Comparison of ENCODE assay signal across 12 cellular contexts in genomic region chr22:38731703-38732161, GRCh38. TPM values are rescaled to one million over a fixed set of nuclear protein-coding genes. Genes with fewer than 3 reads are reported as not detected.
A peak's percentile ranks its signal among the peaks of the same experiment; 100 is the strongest.
DNase-seq lines count a peak whose midpoint lies in the region; ATAC-seq and TF ChIP-seq lines count a peak whose summit lies in the region.
"Had no signal": no experiment of that assay in that cellular context is flagged by ENCODE, and none has a peak within 500 bp of the region (broad histone marks: within the 10 kb centered on the region; RNA-seq: fewer than 3 reads in every experiment).

No MANE protein-coding gene starts in this region.

- H3K4me1 ChIP-seq in HEK293 (ENCODE audit: control insufficient read depth, insufficient read depth, low read length) (no peaks in the 10 kb centered on the region), endocrine pancreas (ENCODE audit: control insufficient read depth, insufficient read depth, low read length) (no peaks in the 10 kb centered on the region), skeletal muscle tissue (ENCODE audit: control insufficient read depth in 3 of 3, insufficient read depth in 3 of 3, low read length in 3 of 3) (peaks cover 20 to 52% (median 48%) of the 10 kb centered on the region in 3 donors)

- H3K9ac ChIP-seq in endocrine pancreas (ENCODE audit: control insufficient read depth, insufficient read depth, low read length), result peak overlapping the region; percentile 55
- H3K9ac ChIP-seq in skeletal muscle tissue (ENCODE audit: low read depth in 1 of 3, low read length in 3 of 3), result peak overlapping the region in 2 of 3 donors; percentile 38 to 66

- H3K4me3 ChIP-seq in HEK293 (ENCODE audit: low read depth, low read length) (no peak overlapping the region), endocrine pancreas (ENCODE audit: control insufficient read depth, insufficient read depth, low read length) (no peak overlapping the region), skeletal muscle tissue (ENCODE audit: low read length in 3 of 3) (no peak overlapping the region)
- H3K4me3 ChIP-seq: SK-N-MC had no signal

- H3K4me1 Mint-ChIP-seq in CD4-positive, alpha-beta T cell (ENCODE audit: low read depth), result peaks cover 51% of the 10 kb centered on the region

- H3K27me3 Mint-ChIP-seq in CD4-positive, alpha-beta T cell, result no peaks in the 10 kb centered on the region
- H3K27me3 Mint-ChIP-seq: activated CD4-positive, alpha-beta T cell treated with anti-CD3 and anti-CD28 coated beads for 36 hours; dendritic cell treated with granulocyte-macrophage colony-stimulating factor and Interleukin-4, amounts not matched to agents 40 ng/mL and 50 ng/mL, for 4 days had no signal

- H3K36me3 ChIP-seq in HEK293 (ENCODE audit: control insufficient read depth in 2 of 2, insufficient read depth in 1 of 2, low read length in 2 of 2) (peaks cover 16 to 96% of the 10 kb centered on the region in 2 experiments), endocrine pancreas (ENCODE audit: control insufficient read depth, insufficient read depth, low read length) (peaks cover 10% of the 10 kb centered on the region), skeletal muscle tissue (ENCODE audit: control insufficient read depth in 3 of 3, insufficient read depth in 3 of 3, low read length in 3 of 3) (peaks cover 63 to 65% (median 64%) of the 10 kb centered on the region in 3 donors)

- CTCF ChIA-PET in CD4-positive, alpha-beta T cell (lab: Charles Lee), result interaction anchor here (0.9 to 1.6 kb wide), 3 partner anchors 14 to 50 kb away, joined by 3 to 6 read pairs (median 5); partner anchors contain the start of gene TOMM22
- CTCF ChIA-PET in HEK293 (lab: Yijun Ruan, JAX), result interaction anchor here (0.6 to 1.9 kb wide), 5 partner anchors 10 to 587 kb away, joined by 3 to 13 read pairs (median 3); partner anchors contain the start of gene RPL3

- H3K9me3 ChIP-seq in CD4-positive, alpha-beta T cell (ENCODE audit: control insufficient read depth, low read length), result no peaks in the 10 kb centered on the region
- H3K9me3 ChIP-seq in HEK293 (ENCODE audit: control insufficient read depth, insufficient read depth, low read depth, low read length), result no peaks in the 10 kb centered on the region
- H3K9me3 ChIP-seq in endocrine pancreas (ENCODE audit: control insufficient read depth, low read length), result no peaks in the 10 kb centered on the region
- no peaks in the 10 kb centered on the region for H3K9me3 ChIP-seq in skeletal muscle tissue (ENCODE audit: control insufficient read depth in 3 of 3, low read length in 3 of 3)

- no peaks in the 10 kb centered on the region for H3K27me3 ChIP-seq in CD4-positive, alpha-beta T cell (ENCODE audit: control insufficient read depth, insufficient read depth, low read length)
- H3K27me3 ChIP-seq in endocrine pancreas (ENCODE audit: control insufficient read depth, insufficient read depth, low read length) (no peaks in the 10 kb centered on the region), skeletal muscle tissue (ENCODE audit: control insufficient read depth in 3 of 3, insufficient read depth in 3 of 3, low read length in 3 of 3) (no peaks in the 10 kb centered on the region)

- POLR2A ChIA-PET in CD4-positive, alpha-beta T cell (lab: Charles Lee), result interaction anchor here (0.9 to 21.7 kb wide), 14 partner anchors 9 to 209 kb away, joined by 3 to 752 read pairs (median 9); partner anchors contain the start of genes CBX6, GTPBP1, NPTXR and SUN2
- POLR2A ChIA-PET in HEK293 (lab: Yijun Ruan, JAX), result interaction anchor here (1.3 kb wide), 1 partner anchor 26 kb away, joined by 6 read pairs; the partner anchor contains the start of gene GTPBP1

- peak overlapping the region; percentile 88 for H3K27ac Mint-ChIP-seq in CD4-positive, alpha-beta T cell
- H3K27ac Mint-ChIP-seq: dendritic cell treated with granulocyte-macrophage colony-stimulating factor and Interleukin-4, amounts not matched to agents 40 ng/mL and 50 ng/mL, for 4 days had no signal

- no peak for TF ChIP-seq CTCF in CD4-positive, alpha-beta T cell (IDR thresholded peaks at IDR 0.05)
- TF ChIP-seq CTCF in HEK293 (tag by site-specific recombination; IDR thresholded peaks at IDR 0.05), result no peak

- no peaks in the 10 kb centered on the region for H3K9me3 Mint-ChIP-seq in CD4-positive, alpha-beta T cell
- H3K9me3 Mint-ChIP-seq: dendritic cell treated with granulocyte-macrophage colony-stimulating factor and Interleukin-4, amounts not matched to agents 40 ng/mL and 50 ng/mL, for 4 days had no signal

- H3K36me3 Mint-ChIP-seq in CD4-positive, alpha-beta T cell (ENCODE audit: low read depth), result peaks cover 97% of the 10 kb centered on the region

- ATAC-seq in CD4-positive, alpha-beta T cell (ENCODE audit: poor library complexity), result no peak
- ATAC-seq in HG03159 (IDR thresholded peaks at IDR 0.05; ENCODE audit: unreplicated experiment) (no peak), GM21381 (IDR thresholded peaks at IDR 0.05; ENCODE audit: unreplicated experiment) (no peak)
- ATAC-seq: activated CD4-positive, alpha-beta T cell treated with anti-CD3 and anti-CD28 coated beads for 36 hours had no signal

- intact Hi-C loops in CD4-positive, alpha-beta T cell (cut with DNase I, micrococcal nuclease), result loop anchor here in 1 of 2 experiments (2.0 to 5.0 kb wide), 2 partner anchors 35 to 111 kb away; partner anchors contain the start of gene NPTXR

- DNase-seq in CD4-positive, alpha-beta T cell, result no peak
- no peak for DNase-seq in NK-92 (lab: John Stamatoyannopoulos, UW; ENCODE audit: unreplicated experiment)
- DNase-seq: activated CD4-positive, alpha-beta T cell treated with anti-CD3 and anti-CD28 coated beads for 36 hours; Karpas-422; NCI-H2081 had no signal

- no peak overlapping the region for H3K4me3 Mint-ChIP-seq in CD4-positive, alpha-beta T cell
- H3K4me3 Mint-ChIP-seq: activated CD4-positive, alpha-beta T cell treated with anti-CD3 and anti-CD28 coated beads for 36 hours; dendritic cell treated with granulocyte-macrophage colony-stimulating factor and Interleukin-4, amounts not matched to agents 40 ng/mL and 50 ng/mL, for 4 days had no signal

- H3K27ac ChIP-seq in CD4-positive, alpha-beta T cell (ENCODE audit: low read depth, low read length), result peak overlapping the region; percentile 11
- peak overlapping the region; percentile 17; the same call in 1 of the 2 replicates for H3K27ac ChIP-seq in HEK293 (ENCODE audit: extremely low read depth, low read depth, low read length)
- H3K27ac ChIP-seq in skeletal muscle tissue (ENCODE audit: low read depth, low read length), result no peak overlapping the region

TF ChIP-seq in HEK293, 187 proteins besides CTCF, POLR2A, EP300 and RAD21:
- TF ChIP-seq SP2 (tag by site-specific recombination; IDR thresholded peaks at IDR 0.05), result no peak
- no peak for TF ChIP-seq ZNF791 (tag by site-specific recombination; IDR thresholded peaks at IDR 0.05)
- TF ChIP-seq ZNF629 (tag by site-specific recombination; IDR thresholded peaks at IDR 0.05), result no peak
- TF ChIP-seq PRDM4 (tag by site-specific recombination; IDR thresholded peaks at IDR 0.05), result no peak
- TF ChIP-seq ZNF768 (tag by site-specific recombination; IDR thresholded peaks at IDR 0.05), result no peak
- TF ChIP-seq ZBTB8A (tag by site-specific recombination; IDR thresholded peaks at IDR 0.05), result no peak
- TF ChIP-seq SALL2 (tag by site-specific recombination; IDR thresholded peaks at IDR 0.05; ENCODE audit: borderline replicate concordance), result no peak

RNA-seq across cellular contexts. Expression of gene SUN2, which starts 24.1 kb away (rescaled TPM):
- total RNA-seq in CD4-positive, alpha-beta T cell, result 100 to 1,000 TPM; 440 to 453 TPM
- 40.2 TPM for total RNA-seq in skeletal muscle tissue

RNA-seq across cellular contexts. Expression of gene GTPBP1, which starts 26.0 kb away (rescaled TPM):
- 100 to 1,000 TPM; 263 to 272 TPM for total RNA-seq in CD4-positive, alpha-beta T cell
- 19.3 TPM for total RNA-seq in skeletal muscle tissue

RNA-seq across cellular contexts. Expression of gene JOSD1, which starts 31.0 kb away (rescaled TPM):
- 100 to 1,000 TPM; 303 to 307 TPM for total RNA-seq in CD4-positive, alpha-beta T cell
- total RNA-seq in skeletal muscle tissue, result 25.1 TPM

RNA-seq across cellular contexts. Expression of gene TOMM22, which starts 50.0 kb away (rescaled TPM):
- total RNA-seq in CD4-positive, alpha-beta T cell, result 10 to 100 TPM; 53.7 to 54.8 TPM
- total RNA-seq in skeletal muscle tissue, result 63.7 TPM

Comparison
In these comparisons a context has a peak if more than half of its experiments do, and no peak if none do; other contexts are left out.
1. RNA of gene SUN2, which starts 24.1 kb away (total RNA-seq): 440 to 453 TPM in CD4-positive, alpha-beta T cell; 40.2 TPM in skeletal muscle tissue (single experiment); every median in the first group is over 10 times any median in the second.
2. RNA of gene GTPBP1, which starts 26.0 kb away (total RNA-seq): 263 to 272 TPM in CD4-positive, alpha-beta T cell; 19.3 TPM in skeletal muscle tissue (single experiment); every median in the first group is over 10 times any median in the second.
3. RNA of gene JOSD1, which starts 31.0 kb away (total RNA-seq): 303 to 307 TPM in CD4-positive, alpha-beta T cell; 25.1 TPM in skeletal muscle tissue (single experiment); every median in the first group is over 10 times any median in the second.